ENCODE assay signal across 1 cellular context in genomic region chr12:26744697-26745440, GRCh38.
TF ChIP-seq lines count a peak whose summit lies in the region.

No MANE protein-coding gene starts in this region.

TF ChIP-seq in HepG2, 621 proteins besides CTCF, POLR2A, EP300 and RAD21 (continued from another document and continues in another):
- TF ChIP-seq ETV5 (CRISPR knock-in tag; IDR thresholded peaks at IDR 0.05; ENCODE audit: borderline replicate concordance) (peak; percentile 85; the same call in 1 of the 2 replicates), AKAP8 (CRISPR knock-in tag; IDR thresholded peaks at IDR 0.05) (peak; percentile 37; the same call in 1 of the 2 replicates), YEATS4 (CRISPR knock-in tag; IDR thresholded peaks at IDR 0.05; ENCODE audit: borderline replicate concordance) (peak; percentile 30; the same call in 1 of the 2 replicates), ZUFSP (CRISPR knock-in tag; IDR thresholded peaks at IDR 0.05; ENCODE audit: borderline replicate concordance) (no peak), ZNF281 (CRISPR knock-in tag; IDR thresholded peaks at IDR 0.05; ENCODE audit: borderline replicate concordance) (peak; percentile 65; the same call in 1 of the 2 replicates), CREB1 (IDR thresholded peaks at IDR 0.05) (peak; percentile 77), CREB1 (CRISPR knock-in tag; IDR thresholded peaks at IDR 0.05) (peak; percentile 62), TBL1XR1 (IDR thresholded peaks at IDR 0.05; ENCODE audit: borderline replicate concordance, low read length, partially characterized antibody) (peak; percentile 82), ZNF331 (CRISPR knock-in tag; IDR thresholded peaks at IDR 0.05) (peak; percentile 81; the same call in 1 of the 2 replicates), HMG20B (CRISPR knock-in tag; conservative IDR thresholded peaks at IDR 0.05) (peak; percentile 73; the same call in 1 of the 2 replicates), MZF1 (CRISPR knock-in tag; IDR thresholded peaks at IDR 0.05; ENCODE audit: borderline replicate concordance) (no peak), ZSCAN29 (CRISPR knock-in tag; conservative IDR thresholded peaks at IDR 0.05) (peak; percentile 91; the same call in 1 of the 2 replicates), NR2C2 (CRISPR knock-in tag; IDR thresholded peaks at IDR 0.05; ENCODE audit: borderline replicate concordance) (peak; percentile 70; the same call in 1 of the 2 replicates), MED1 (CRISPR knock-in tag; IDR thresholded peaks at IDR 0.05) (peak; percentile 99), ZNF644 (CRISPR knock-in tag; IDR thresholded peaks at IDR 0.05; ENCODE audit: low read depth) (peak; percentile 53; the same call in 1 of the 2 replicates), ZNF557 (CRISPR knock-in tag; IDR thresholded peaks at IDR 0.05) (peak; percentile 32; the same call in 1 of the 2 replicates), ZNF687 (CRISPR knock-in tag; IDR thresholded peaks at IDR 0.05) (no peak), ZNF580 (CRISPR knock-in tag; IDR thresholded peaks at IDR 0.05; ENCODE audit: borderline replicate concordance, low read depth) (peak; percentile 45; the same call in 1 of the 2 replicates), PAXIP1 (CRISPR knock-in tag; conservative IDR thresholded peaks at IDR 0.05) (peak; percentile 96), POGZ (CRISPR knock-in tag; IDR thresholded peaks at IDR 0.05) (peak; percentile 85), ZNF781 (CRISPR knock-in tag; IDR thresholded peaks at IDR 0.05; ENCODE audit: borderline replicate concordance, not compliant biosample characterization) (peak; percentile 38), ZNF205 (CRISPR knock-in tag; IDR thresholded peaks at IDR 0.05) (peak; percentile 71; the same call in 1 of the 2 replicates)
- TF ChIP-seq, protein P1, sequence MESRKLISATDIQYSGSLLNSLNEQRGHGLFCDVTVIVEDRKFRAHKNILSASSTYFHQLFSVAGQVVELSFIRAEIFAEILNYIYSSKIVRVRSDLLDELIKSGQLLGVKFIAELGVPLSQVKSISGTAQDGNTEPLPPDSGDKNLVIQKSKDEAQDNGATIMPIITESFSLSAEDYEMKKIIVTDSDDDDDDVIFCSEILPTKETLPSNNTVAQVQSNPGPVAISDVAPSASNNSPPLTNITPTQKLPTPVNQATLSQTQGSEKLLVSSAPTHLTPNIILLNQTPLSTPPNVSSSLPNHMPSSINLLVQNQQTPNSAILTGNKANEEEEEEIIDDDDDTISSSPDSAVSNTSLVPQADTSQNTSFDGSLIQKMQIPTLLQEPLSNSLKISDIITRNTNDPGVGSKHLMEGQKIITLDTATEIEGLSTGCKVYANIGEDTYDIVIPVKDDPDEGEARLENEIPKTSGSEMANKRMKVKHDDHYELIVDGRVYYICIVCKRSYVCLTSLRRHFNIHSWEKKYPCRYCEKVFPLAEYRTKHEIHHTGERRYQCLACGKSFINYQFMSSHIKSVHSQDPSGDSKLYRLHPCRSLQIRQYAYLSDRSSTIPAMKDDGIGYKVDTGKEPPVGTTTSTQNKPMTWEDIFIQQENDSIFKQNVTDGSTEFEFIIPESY (CRISPR knock-in tag; IDR thresholded peaks at IDR 0.05) = 0 out of 2 replicates have a peak, but pooled peaks have one; percentile 18
- TF ChIP-seq, protein P2, sequence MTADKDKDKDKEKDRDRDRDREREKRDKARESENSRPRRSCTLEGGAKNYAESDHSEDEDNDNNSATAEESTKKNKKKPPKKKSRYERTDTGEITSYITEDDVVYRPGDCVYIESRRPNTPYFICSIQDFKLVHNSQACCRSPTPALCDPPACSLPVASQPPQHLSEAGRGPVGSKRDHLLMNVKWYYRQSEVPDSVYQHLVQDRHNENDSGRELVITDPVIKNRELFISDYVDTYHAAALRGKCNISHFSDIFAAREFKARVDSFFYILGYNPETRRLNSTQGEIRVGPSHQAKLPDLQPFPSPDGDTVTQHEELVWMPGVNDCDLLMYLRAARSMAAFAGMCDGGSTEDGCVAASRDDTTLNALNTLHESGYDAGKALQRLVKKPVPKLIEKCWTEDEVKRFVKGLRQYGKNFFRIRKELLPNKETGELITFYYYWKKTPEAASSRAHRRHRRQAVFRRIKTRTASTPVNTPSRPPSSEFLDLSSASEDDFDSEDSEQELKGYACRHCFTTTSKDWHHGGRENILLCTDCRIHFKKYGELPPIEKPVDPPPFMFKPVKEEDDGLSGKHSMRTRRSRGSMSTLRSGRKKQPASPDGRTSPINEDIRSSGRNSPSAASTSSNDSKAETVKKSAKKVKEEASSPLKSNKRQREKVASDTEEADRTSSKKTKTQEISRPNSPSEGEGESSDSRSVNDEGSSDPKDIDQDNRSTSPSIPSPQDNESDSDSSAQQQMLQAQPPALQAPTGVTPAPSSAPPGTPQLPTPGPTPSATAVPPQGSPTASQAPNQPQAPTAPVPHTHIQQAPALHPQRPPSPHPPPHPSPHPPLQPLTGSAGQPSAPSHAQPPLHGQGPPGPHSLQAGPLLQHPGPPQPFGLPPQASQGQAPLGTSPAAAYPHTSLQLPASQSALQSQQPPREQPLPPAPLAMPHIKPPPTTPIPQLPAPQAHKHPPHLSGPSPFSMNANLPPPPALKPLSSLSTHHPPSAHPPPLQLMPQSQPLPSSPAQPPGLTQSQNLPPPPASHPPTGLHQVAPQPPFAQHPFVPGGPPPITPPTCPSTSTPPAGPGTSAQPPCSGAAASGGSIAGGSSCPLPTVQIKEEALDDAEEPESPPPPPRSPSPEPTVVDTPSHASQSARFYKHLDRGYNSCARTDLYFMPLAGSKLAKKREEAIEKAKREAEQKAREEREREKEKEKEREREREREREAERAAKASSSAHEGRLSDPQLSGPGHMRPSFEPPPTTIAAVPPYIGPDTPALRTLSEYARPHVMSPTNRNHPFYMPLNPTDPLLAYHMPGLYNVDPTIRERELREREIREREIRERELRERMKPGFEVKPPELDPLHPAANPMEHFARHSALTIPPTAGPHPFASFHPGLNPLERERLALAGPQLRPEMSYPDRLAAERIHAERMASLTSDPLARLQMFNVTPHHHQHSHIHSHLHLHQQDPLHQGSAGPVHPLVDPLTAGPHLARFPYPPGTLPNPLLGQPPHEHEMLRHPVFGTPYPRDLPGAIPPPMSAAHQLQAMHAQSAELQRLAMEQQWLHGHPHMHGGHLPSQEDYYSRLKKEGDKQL (CRISPR knock-in tag; IDR thresholded peaks at IDR 0.05; ENCODE audit: low read depth) = peak; percentile 86
- TF ChIP-seq, protein P3, sequence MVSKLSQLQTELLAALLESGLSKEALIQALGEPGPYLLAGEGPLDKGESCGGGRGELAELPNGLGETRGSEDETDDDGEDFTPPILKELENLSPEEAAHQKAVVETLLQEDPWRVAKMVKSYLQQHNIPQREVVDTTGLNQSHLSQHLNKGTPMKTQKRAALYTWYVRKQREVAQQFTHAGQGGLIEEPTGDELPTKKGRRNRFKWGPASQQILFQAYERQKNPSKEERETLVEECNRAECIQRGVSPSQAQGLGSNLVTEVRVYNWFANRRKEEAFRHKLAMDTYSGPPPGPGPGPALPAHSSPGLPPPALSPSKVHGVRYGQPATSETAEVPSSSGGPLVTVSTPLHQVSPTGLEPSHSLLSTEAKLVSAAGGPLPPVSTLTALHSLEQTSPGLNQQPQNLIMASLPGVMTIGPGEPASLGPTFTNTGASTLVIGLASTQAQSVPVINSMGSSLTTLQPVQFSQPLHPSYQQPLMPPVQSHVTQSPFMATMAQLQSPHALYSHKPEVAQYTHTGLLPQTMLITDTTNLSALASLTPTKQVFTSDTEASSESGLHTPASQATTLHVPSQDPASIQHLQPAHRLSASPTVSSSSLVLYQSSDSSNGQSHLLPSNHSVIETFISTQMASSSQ (IDR thresholded peaks at IDR 0.05; ENCODE audit: low read depth) = peak; percentile 85
- TF ChIP-seq, protein P3 (CRISPR knock-in tag; IDR thresholded peaks at IDR 0.05; ENCODE audit: borderline replicate concordance) = peak; percentile 97
